In genomic region chr13:46490129-46490528, GRCh38 we compare ENCODE assay signal across 16 cellular contexts.
DNase-seq lines count a peak whose midpoint lies in the region; TF ChIP-seq lines count a peak whose summit lies in the region.
"Had no signal": no experiment of that assay in that cellular context is flagged by ENCODE, and none has a peak within 500 bp of the region (broad histone marks: within the 10 kb centered on the region; RNA-seq: fewer than 3 reads in every experiment).

No MANE protein-coding gene starts in this region.

- no peaks in the 10 kb centered on the region for H3K36me3 ChIP-seq in GM23248 (ENCODE audit: low read depth)
- H3K36me3 ChIP-seq in SK-N-SH (replicated peaks in 1 of 2; ENCODE audit: control insufficient read depth in 1 of 2, insufficient read depth in 2 of 2, low read length in 1 of 2) = no peaks in the 10 kb centered on the region
- no peaks in the 10 kb centered on the region for H3K36me3 ChIP-seq in smooth muscle cell (ENCODE audit: low read depth)

- H3K9me2 ChIP-seq in GM23248 (ENCODE audit: insufficient read depth) (no peaks in the 10 kb centered on the region), SK-N-SH (no peaks in the 10 kb centered on the region)

- H3K79me2 ChIP-seq in GM23248 (ENCODE audit: insufficient read depth) (no peaks in the 10 kb centered on the region), SK-N-SH (ENCODE audit: insufficient read depth) (no peaks in the 10 kb centered on the region), smooth muscle cell (ENCODE audit: low read depth) (no peaks in the 10 kb centered on the region)

- H2AFZ ChIP-seq in GM23248 (0 out of 2 replicates have a peak overlapping the region, but pooled peaks have one; percentile 14), SK-N-SH (ENCODE audit: low read depth) (no peak overlapping the region), smooth muscle cell (ENCODE audit: low read depth) (peak overlapping the region; percentile 64)

- H3K4me1 ChIP-seq in GM23248 (ENCODE audit: insufficient read depth) (peaks cover 12% of the 10 kb centered on the region), SK-N-SH (ENCODE audit: control insufficient read depth in 1 of 2, insufficient read depth in 2 of 2, low read depth in 1 of 2, low read length in 1 of 2) (peaks cover 10 to 15% of the 10 kb centered on the region in 2 experiments; a peak in 3 of 4 replicates), smooth muscle cell (ENCODE audit: low read depth) (peaks cover 13% of the 10 kb centered on the region)

- CTCF ChIA-PET in SK-N-SH (lab: Yijun Ruan, JAX) = interaction anchor here (0.6 to 3.6 kb wide), 6 partner anchors 10 to 245 kb away, joined by 3 to 34 read pairs (median 4); no protein-coding TSS in a partner anchor
- CTCF ChIA-PET in GM10248 (lab: Yijun Ruan, JAX) = interaction anchor here (1.3 to 3.1 kb wide), 5 partner anchors 10 to 232 kb away, joined by 3 to 15 read pairs (median 8); no protein-coding TSS in a partner anchor

- peaks cover 10% of the 10 kb centered on the region for H3F3A ChIP-seq in GM23248 (ENCODE audit: insufficient read depth)
- peaks cover 21% of the 10 kb centered on the region for H3F3A ChIP-seq in SK-N-SH (replicated peaks; ENCODE audit: insufficient read depth)
- peaks cover 10% of the 10 kb centered on the region for H3F3A ChIP-seq in smooth muscle cell (ENCODE audit: low read depth)

- H3K9ac ChIP-seq in GM23248 (peak overlapping the region; percentile 65), SK-N-SH (peak overlapping the region; percentile 11; the same call in 1 of the 2 replicates), smooth muscle cell (ENCODE audit: low read depth) (peak overlapping the region; percentile 46)

- H3K27me3 ChIP-seq in GM23248 (replicated peaks; ENCODE audit: insufficient read depth) = no peaks in the 10 kb centered on the region
- H3K27me3 ChIP-seq in SK-N-SH (ENCODE audit: insufficient read depth) = no peaks in the 10 kb centered on the region
- no peaks in the 10 kb centered on the region for H3K27me3 ChIP-seq in smooth muscle cell (ENCODE audit: low read depth)

- TF ChIP-seq CTCF in SK-N-SH (IDR thresholded peaks at IDR 0.05) (no peak), smooth muscle cell (IDR thresholded peaks at IDR 0.05; ENCODE audit: borderline replicate concordance, insufficient read depth, poor library complexity, severe bottlenecking) (no peak), GM10248 (IDR thresholded peaks at IDR 0.05; ENCODE audit: control extremely low read depth, extremely low read depth, low read depth, missing control alignments) (no peak)

- DNase-seq in GM23248 = no peak
- peak; percentile 30 for DNase-seq in SK-N-SH
- peak; percentile 66 for DNase-seq in islet precursor cell
- DNase-seq in smooth muscle cell (lab: John Stamatoyannopoulos, UW; ENCODE audit: unreplicated experiment) = no peak
- no peak for DNase-seq in HCEC 1CT
- DNase-seq in HK-2 (ENCODE audit: unreplicated experiment) = no peak
- no peak for DNase-seq in GM10248 (ENCODE audit: extremely low spot score)
- no peak for DNase-seq in stimulated activated naive CD4-positive, alpha-beta T cell (lab: John Stamatoyannopoulos, UW)
- DNase-seq: activated CD8-positive, alpha-beta T cell treated with anti-CD3 and anti-CD28 coated beads, Interleukin-2, amount 10 ng/mL, durations not matched to agents 7 days and 5 days; activated T-cell treated with anti-CD3 and anti-CD28 coated beads, Interleukin-2, amount 50 U/mL, for 72 hours; dermis blood vessel endothelial cell; GF-D8; NCI-H187 treated with DMSO at 0.1 percent for 48 hours; occipital lobe; stimulated activated CD4-positive, alpha-beta T cell treated with anti-CD3 and anti-CD28 coated beads, Interleukin-4, amount 100 ng/mL, for 1 hour had no signal

- WGBS in GM23248 (ENCODE audit: low coverage in 1 of 2, low lambda C conversion rate in 2 of 2, missing lambda C conversion rate in 2 of 2), 2 experiments = 32 to 46% methylated on average over 2 of the region's 2 CpGs
- 88% methylated on average over 2 of the region's 2 CpGs for WGBS in SK-N-SH (ENCODE audit: low lambda C conversion rate)
- 22% methylated on average over 2 of the region's 2 CpGs for WGBS in smooth muscle cell (ENCODE audit: low lambda C conversion rate)

- H3K9me3 ChIP-seq in GM23248 (ENCODE audit: low read depth) (no peaks in the 10 kb centered on the region), SK-N-SH (no peaks in the 10 kb centered on the region), smooth muscle cell (replicated peaks; ENCODE audit: low read depth) (no peaks in the 10 kb centered on the region)

- H3K4me2 ChIP-seq in GM23248 (ENCODE audit: unreplicated experiment) (peak overlapping the region; percentile 76), SK-N-SH (peak overlapping the region; percentile 65; the same call in 1 of the 2 replicates), smooth muscle cell (peak overlapping the region; percentile 69)

- peak overlapping the region; percentile 39 for H3K4me3 ChIP-seq in GM23248
- no peak overlapping the region for H3K4me3 ChIP-seq in SK-N-SH (ENCODE audit: low read depth in 2 of 2, low read length in 1 of 2)
- H3K4me3 ChIP-seq in smooth muscle cell = no peak overlapping the region

- no peak for TF ChIP-seq EP300 in SK-N-SH (IDR thresholded peaks at IDR 0.05; ENCODE audit: borderline replicate concordance in 1 of 2, low read depth in 1 of 2, low read length in 1 of 2)

- no peaks in the 10 kb centered on the region for H4K20me1 ChIP-seq in GM23248 (ENCODE audit: insufficient read depth)
- no peaks in the 10 kb centered on the region for H4K20me1 ChIP-seq in SK-N-SH (ENCODE audit: insufficient read depth)
- no peaks in the 10 kb centered on the region for H4K20me1 ChIP-seq in smooth muscle cell (ENCODE audit: low read depth)

- H3K27ac ChIP-seq in GM23248 (peak overlapping the region; percentile 66), SK-N-SH (ENCODE audit: low read depth in 2 of 2, low read length in 1 of 2) (peak overlapping the region; percentile 29 to 85; a peak in 3 of 4 replicates), smooth muscle cell (ENCODE audit: low read depth) (peak overlapping the region; percentile 65)
- H3K27ac ChIP-seq: epithelial cell of prostate had no signal

- no peak for TF ChIP-seq RAD21 in SK-N-SH (IDR thresholded peaks at IDR 0.05; ENCODE audit: low read length)

- POLR2A ChIA-PET in SK-N-SH (lab: Yijun Ruan, JAX) = no interaction called here
- POLR2A ChIA-PET in GM10248 (lab: Yijun Ruan, JAX) = no interaction called here

- in situ Hi-C loops in GM23248 (cut with MboI) = loop anchor here (10.0 kb wide), 1 partner anchor 235 kb away; no protein-coding TSS in a partner anchor

TF ChIP-seq in SK-N-SH, 30 proteins besides CTCF, POLR2A, EP300 and RAD21:
- TF ChIP-seq GATA2 (CRISPR knock-in tag; IDR thresholded peaks at IDR 0.05) = peak; percentile 57
- TF ChIP-seq REST (IDR thresholded peaks at IDR 0.05; ENCODE audit: low read depth, low read length) = no peak
TF ChIP-seq in SK-N-SH: peak in this region for 1.

Comparison
In these comparisons a context has a peak if more than half of its experiments do, and no peak if none do; other contexts are left out.
1. DNase-seq: peak in SK-N-SH (single experiment) and islet precursor cell (single experiment); none in GM23248 (single experiment), smooth muscle cell (single experiment), HCEC 1CT (single experiment), HK-2 (single experiment), GM10248 (single experiment) and stimulated activated naive CD4-positive, alpha-beta T cell (0 of 6).
2. H3K9ac ChIP-seq: peak in every context shown above with its lines; median percentile 65 in GM23248; 46 in smooth muscle cell; 11 in SK-N-SH.
3. Peak in every context shown above with its lines, with median percentiles within 50 percentile points of each other: H3K27ac ChIP-seq and H3K4me2 ChIP-seq.